ENCODE assay signal across 8 cellular contexts in the genomic region with DNA sequence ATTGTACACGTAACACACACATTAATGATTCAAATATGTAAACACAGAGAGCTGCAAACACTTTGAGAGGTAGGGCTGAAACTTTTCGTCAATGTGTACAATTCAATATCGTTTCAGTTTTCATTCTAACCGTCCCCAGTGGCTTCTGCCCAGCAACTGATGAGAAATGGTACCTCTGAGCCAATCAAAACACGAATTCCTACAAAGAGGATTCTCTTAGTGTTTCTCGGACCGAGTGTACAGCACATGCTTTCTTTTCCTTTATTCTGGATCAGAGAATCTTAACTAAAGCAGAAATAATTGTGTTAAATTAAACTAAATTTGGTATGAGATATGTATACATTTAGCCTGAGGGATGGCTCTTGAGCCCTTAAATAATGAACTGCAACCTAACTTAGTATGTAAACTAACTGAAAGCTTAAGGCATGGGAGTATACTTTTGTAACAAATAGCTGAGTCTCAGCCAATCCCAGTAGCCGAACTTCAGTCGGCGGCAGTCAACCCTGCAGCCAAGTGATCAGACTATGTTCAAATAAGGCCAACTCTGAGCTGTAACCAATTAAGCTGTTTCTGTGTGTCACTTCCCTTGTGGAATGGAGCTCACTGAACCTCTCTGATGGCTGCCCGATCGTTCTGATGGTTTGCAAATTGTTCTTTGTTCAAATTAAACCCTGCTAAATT. TPM values are rescaled to one million over a fixed set of nuclear protein-coding genes. Genes with fewer than 3 reads are reported as not detected.
A peak's percentile ranks its signal among the peaks of the same experiment; 100 is the strongest.
DNase-seq lines count a peak whose midpoint lies in the region; ATAC-seq and TF ChIP-seq lines count a peak whose summit lies in the region.

No MANE protein-coding gene starts in this region.

- H3K4me2 ChIP-seq in BLaER1 treated with 17β-estradiol and CSF1 and Interleukin-3, amounts not matched to agents 10 nM and 100 nM = peak overlapping the region; percentile 69 to 95 (median 87)

- H4K20me1 ChIP-seq in BLaER1 treated with 17β-estradiol and CSF1 and Interleukin-3, amounts not matched to agents 10 nM and 100 nM = no peaks in the 10 kb centered on the region

- WGBS in endodermal cell (ENCODE audit: insufficient coverage in 1 of 2, insufficient read length in 1 of 2), 2 experiments = 83 to 84% methylated on average over 9 to 12 of the region's 12 CpGs

- H3K27me3 Mint-ChIP-seq in endodermal cell (ENCODE audit: insufficient read depth) = peaks cover 2% of the 10 kb centered on the region

- H3K9ac ChIP-seq in BLaER1 treated with 17β-estradiol and CSF1 and Interleukin-3, amounts not matched to agents 10 nM and 100 nM = peak overlapping the region; percentile 68 to 86 (median 83)
- H3K9ac ChIP-seq in endodermal cell (ENCODE audit: extremely low read depth, low read length, poor library complexity, severe bottlenecking) = no peak overlapping the region

- H3K4me1 ChIP-seq in BLaER1 treated with 17β-estradiol and CSF1 and Interleukin-3, amounts not matched to agents 10 nM and 100 nM = peaks cover 13 to 58% (median 53%) of the 10 kb centered on the region in 10 experiments
- H3K4me1 ChIP-seq in endodermal cell (ENCODE audit: control insufficient read depth, insufficient read depth, low read length) = no peaks in the 10 kb centered on the region

- H3K4me3 ChIP-seq in BLaER1 treated with 17β-estradiol and CSF1 and Interleukin-3, amounts not matched to agents 10 nM and 100 nM = peak overlapping the region; percentile 47 to 68 (median 53)
- no peak overlapping the region for H3K4me3 ChIP-seq in endodermal cell (ENCODE audit: low read length)

- no peaks in the 10 kb centered on the region for H3K27me3 ChIP-seq in BLaER1 treated with 17β-estradiol and CSF1 and Interleukin-3, amounts not matched to agents 10 nM and 100 nM
- no peaks in the 10 kb centered on the region for H3K27me3 ChIP-seq in endodermal cell (ENCODE audit: control insufficient read depth, insufficient read depth, low read length, poor library complexity, severe bottlenecking)

- peaks cover 15 to 35% (median 27%) of the 10 kb centered on the region in 11 experiments; a peak in 21 of 22 replicates for H3K9me3 ChIP-seq in BLaER1 treated with 17β-estradiol and CSF1 and Interleukin-3, amounts not matched to agents 10 nM and 100 nM (replicated peaks in 1 of 11)
- H3K9me3 ChIP-seq in endodermal cell (ENCODE audit: control insufficient read depth, low read length) = peaks cover 16% of the 10 kb centered on the region

- H3K4me1 Mint-ChIP-seq in endodermal cell = peaks cover 17% of the 10 kb centered on the region

- H3K4me3 Mint-ChIP-seq in endodermal cell = peak overlapping the region; percentile 43

- peak overlapping the region; percentile 83 for H3K27ac Mint-ChIP-seq in endodermal cell

- peaks cover 6% of the 10 kb centered on the region for H3K9me3 Mint-ChIP-seq in endodermal cell

- peaks cover 14 to 40% (median 35%) of the 10 kb centered on the region in 11 experiments for H3K36me3 ChIP-seq in BLaER1 treated with 17β-estradiol and CSF1 and Interleukin-3, amounts not matched to agents 10 nM and 100 nM
- H3K36me3 ChIP-seq in endodermal cell (ENCODE audit: control insufficient read depth, insufficient read depth, low read length) = peaks cover 8% of the 10 kb centered on the region

- DNase-seq in NK-92 treated with Interleukin-12 subunit alpha and Interleukin-12 subunit beta, amount 100 ng/mL, for 24 hours (lab: John Stamatoyannopoulos, UW) = peak; percentile 57
- peak in 2 of 3 experiments; percentile 48 to 49 for DNase-seq in activated CD8-positive, alpha-beta memory T cell treated with anti-CD3 and anti-CD28 coated beads for 48 hours (ENCODE audit: low read depth in 2 of 3, low spot score in 2 of 3)
- DNase-seq in endodermal cell (peak; percentile 74), midbrain (lab: John Stamatoyannopoulos, UW) (peak; percentile 82)
- DNase-seq in stimulated activated CD8-positive, alpha-beta memory T cell treated with anti-CD3 and anti-CD28 coated beads, Interleukin-15, amount 100 ng/mL, for 48 hours (ENCODE audit: low read depth in 2 of 2) = peak; percentile 63 to 68

- H3K27ac ChIP-seq in BLaER1 treated with 17β-estradiol and CSF1 and Interleukin-3, amounts not matched to agents 10 nM and 100 nM = peak overlapping the region; percentile 69 to 94 (median 90); a peak in 21 of 22 replicates
- H3K27ac ChIP-seq in endodermal cell (ENCODE audit: low read depth, low read length) = peak overlapping the region; percentile 47

- no peak for TF ChIP-seq CTCF in endodermal cell (conservative IDR thresholded peaks at IDR 0.05)

- peaks cover 10% of the 10 kb centered on the region for H3K36me3 Mint-ChIP-seq in endodermal cell (ENCODE audit: low read depth)

- ATAC-seq in GM19351 (IDR thresholded peaks at IDR 0.05; ENCODE audit: unreplicated experiment) = peak; percentile 90
- ATAC-seq in HG03520 (IDR thresholded peaks at IDR 0.05; ENCODE audit: unreplicated experiment) = peak; percentile 92

RNA-seq across cellular contexts. Expression of a gene that starts 16.1 kb away (rescaled TPM):
- 10 to 100 TPM; 15.0 to 18.7 TPM for total RNA-seq in endodermal cell
- polyA plus RNA-seq in endodermal cell (2013, experiment 1 of 2) = 17.1 TPM
- polyA plus RNA-seq in endodermal cell (2013, experiment 2 of 2) = 16.3 TPM

RNA-seq across cellular contexts. Expression of a gene that starts 26.2 kb away (rescaled TPM):
- total RNA-seq in endodermal cell = under 1 TPM in 1 of 2 donors, not detected in 1; 0.11 TPM
- polyA plus RNA-seq in endodermal cell (2013, experiment 1 of 2) = not detected
- not detected for polyA plus RNA-seq in endodermal cell (2013, experiment 2 of 2)

RNA-seq across cellular contexts. Expression of a gene that starts 33.6 kb away (rescaled TPM):
- 1 to 10 TPM; 1.3 to 3.9 TPM for total RNA-seq in endodermal cell
- polyA plus RNA-seq in endodermal cell (2013, experiment 1 of 2) = 2.9 TPM
- polyA plus RNA-seq in endodermal cell (2013, experiment 2 of 2) = 3.4 TPM
